In the genomic region with DNA sequence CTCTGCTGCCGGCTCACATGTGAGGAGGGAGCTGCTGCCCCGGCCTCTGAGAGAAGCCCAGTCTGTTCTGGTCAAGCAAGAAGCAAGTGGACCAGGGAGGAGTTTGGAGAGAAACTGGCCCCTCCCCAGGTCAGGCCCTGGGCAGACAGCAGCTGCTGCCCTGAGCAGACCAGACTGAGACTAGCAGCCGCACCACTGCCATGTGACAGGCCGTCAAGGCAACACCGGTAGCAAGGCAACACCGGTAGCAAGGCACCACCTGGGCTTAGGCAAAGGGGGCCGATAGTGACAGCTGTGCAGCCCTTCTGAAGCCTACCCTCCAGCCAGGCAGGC, we compare ENCODE assay signal across 19 cellular contexts. TPM values are rescaled to one million over a fixed set of nuclear protein-coding genes. Genes with fewer than 3 reads are reported as not detected.
DNase-seq lines count a peak whose midpoint lies in the region; ATAC-seq and TF ChIP-seq lines count a peak whose summit lies in the region.
"Had no signal": no experiment of that assay in that cellular context is flagged by ENCODE, and none has a peak within 500 bp of the region (broad histone marks: within the 10 kb centered on the region; RNA-seq: fewer than 3 reads in every experiment).

No MANE protein-coding gene starts in this region.

- TF ChIP-seq CTCF in PC-3 (conservative IDR thresholded peaks at IDR 0.05; ENCODE audit: low read depth, low read length) (no peak), fibroblast of mammary gland (conservative IDR thresholded peaks at IDR 0.05; ENCODE audit: control insufficient read depth, insufficient read depth, low read depth, low read length) (no peak), BE2C (IDR thresholded peaks at IDR 0.05; ENCODE audit: low read depth, low read length) (no peak)

- no peak overlapping the region for H3K4me3 ChIP-seq in PC-3 (ENCODE audit: low read length)
- no peak overlapping the region for H3K4me3 ChIP-seq in fibroblast of mammary gland (ENCODE audit: control insufficient read depth, low read depth, low read length)
- no peak overlapping the region for H3K4me3 ChIP-seq in skin epidermis
- H3K4me3 ChIP-seq in BE2C (ENCODE audit: low read depth, low read length): no peak overlapping the region
- H3K4me3 ChIP-seq: BLaER1 treated with 17β-estradiol and CSF1 and Interleukin-3, amounts not matched to agents 10 nM and 100 nM; dorsolateral prefrontal cortex; GM12878; testis had no signal

- H3K27me3 ChIP-seq in PC-3 (ENCODE audit: low read length): no peaks in the 10 kb centered on the region
- H3K27me3 ChIP-seq in BE2C: no peaks in the 10 kb centered on the region
- H3K27me3 ChIP-seq: BLaER1 treated with 17β-estradiol and CSF1 and Interleukin-3, amounts not matched to agents 10 nM and 100 nM; dorsolateral prefrontal cortex; testis had no signal

- H3K27ac ChIP-seq in PC-3 (ENCODE audit: low read length): peak overlapping the region; percentile 70
- peak overlapping the region in 17 of 21 experiments; percentile 31 to 81 (median 65) for H3K27ac ChIP-seq in skin epidermis
- H3K27ac ChIP-seq: BLaER1 treated with 17β-estradiol and CSF1 and Interleukin-3, amounts not matched to agents 10 nM and 100 nM; foreskin keratinocyte; testis had no signal

- peak overlapping the region; percentile 19 for H3K4me2 ChIP-seq in PC-3 (ENCODE audit: low read length)

- POLR2A ChIA-PET in PC-3 (lab: Charles Lee; ENCODE audit: unreplicated experiment): interaction anchor here (1.1 kb wide), 1 partner anchor 26 kb away, joined by 12 read pairs; no protein-coding TSS in a partner anchor

- H3K9me2 ChIP-seq in PC-3 (replicated peaks; ENCODE audit: low read length): no peaks in the 10 kb centered on the region

- no TSS peak for BruUV-seq in PC-3 (replicated peaks; lab: Mats Ljungman, UMichigan)

- DNase-seq in DMS53 treated with DMSO at 0.1 percent for 48 hours (lab: John Stamatoyannopoulos, UW; ENCODE audit: unreplicated experiment): peak; percentile 2
- DNase-seq in PC-3: no peak
- DNase-seq in fibroblast of mammary gland (ENCODE audit: low read depth): peak; percentile 12
- no peak for DNase-seq in Kasumi-1 (lab: John Stamatoyannopoulos, UW)
- DNase-seq in SKM-1 (lab: John Stamatoyannopoulos, UW; ENCODE audit: unreplicated experiment): no peak
- DNase-seq in NCI-H345 treated with DMSO at 0.1 percent for 48 hours (lab: John Stamatoyannopoulos, UW; ENCODE audit: unreplicated experiment): no peak
- DNase-seq in BE2C: no peak
- DNase-seq: activated CD4-positive, alpha-beta T cell treated with anti-CD3 and anti-CD28 coated beads, Interleukin-2, amount 50 U/mL, for 1 hour; activated T-cell treated with anti-CD3 and anti-CD28 coated beads, Interleukin-2, amount 50 U/mL, for 4 hours; DMS79 treated with DMSO at 0.1 percent for 48 hours; NCI-H1092 treated with DMSO at 0.1 percent for 48 hours; NCI-H748 treated with DMSO at 0.1 percent for 48 hours; SHP77; testis had no signal

- ATAC-seq in PC-3: peak; percentile 4
- ATAC-seq: activated T-cell treated with anti-CD3 and anti-CD28 coated beads, Interleukin-2, amount 50 U/mL, for 4 hours; GM12878 had no signal

- H3K9me3 ChIP-seq in PC-3 (ENCODE audit: low read length) (no peaks in the 10 kb centered on the region), BE2C (no peaks in the 10 kb centered on the region)
- H3K9me3 ChIP-seq: BLaER1 treated with 17β-estradiol and CSF1 and Interleukin-3, amounts not matched to agents 10 nM and 100 nM; testis had no signal

- no peaks in the 10 kb centered on the region for H3K36me3 ChIP-seq in PC-3 (ENCODE audit: low read depth, low read length)
- no peaks in the 10 kb centered on the region for H3K36me3 ChIP-seq in BE2C

- intact Hi-C loops in PC-3 (cut with micrococcal nuclease): loop anchor here (1.0 kb wide), 1 partner anchor 26 kb away; no protein-coding TSS in a partner anchor

- H3F3A ChIP-seq in PC-3 (ENCODE audit: low read length, unreplicated experiment): no peaks in the 10 kb centered on the region

- no peaks in the 10 kb centered on the region for H4K20me1 ChIP-seq in PC-3 (ENCODE audit: low read length)

- H3K4me1 ChIP-seq in PC-3 (ENCODE audit: insufficient read depth, low read length): peaks cover 14% of the 10 kb centered on the region
- no peaks in the 10 kb centered on the region for H3K4me1 ChIP-seq in BE2C
- H3K4me1 ChIP-seq: foreskin keratinocyte, testis had no signal

- CTCF ChIA-PET in PC-3 (lab: Charles Lee): interaction anchor here (1.1 kb wide), 2 partner anchors 38 to 52 kb away, joined by 3 to 8 read pairs; no protein-coding TSS in a partner anchor

- H2AFZ ChIP-seq in PC-3 (ENCODE audit: low read length): no peak overlapping the region

- H3K79me2 ChIP-seq in PC-3 (ENCODE audit: low read length): no peaks in the 10 kb centered on the region

- peak overlapping the region; percentile 29 for H3K9ac ChIP-seq in PC-3 (ENCODE audit: low read length)
- H3K9ac ChIP-seq: BLaER1 treated with 17β-estradiol and CSF1 and Interleukin-3, amounts not matched to agents 10 nM and 100 nM had no signal

RNA-seq across cellular contexts. Expression of a gene that starts 50.3 kb away (rescaled TPM):
- total RNA-seq in PC-3 (2014; rRNA removed): 54.3 and 60.7 TPM in 2 replicates
- 4.8 TPM for polyA plus RNA-seq in BE2C (2012; ENCODE audit: insufficient read depth, insufficient read length, low read depth)
- total RNA-seq: GM12878 had no signal
- polyA plus RNA-seq: GM12878 had no signal

Comparison
In these comparisons a context has a peak if more than half of its experiments do, and no peak if none do; other contexts are left out.
1. DNase-seq: peak in DMS53 treated with DMSO at 0.1 percent for 48 hours (single experiment) and fibroblast of mammary gland (single experiment); none in PC-3 (single experiment), Kasumi-1 (0 of 2), SKM-1 (single experiment), NCI-H345 treated with DMSO at 0.1 percent for 48 hours (single experiment) and BE2C (single experiment).